10 cellular contexts compared by ENCODE assay signal in the genomic region with DNA sequence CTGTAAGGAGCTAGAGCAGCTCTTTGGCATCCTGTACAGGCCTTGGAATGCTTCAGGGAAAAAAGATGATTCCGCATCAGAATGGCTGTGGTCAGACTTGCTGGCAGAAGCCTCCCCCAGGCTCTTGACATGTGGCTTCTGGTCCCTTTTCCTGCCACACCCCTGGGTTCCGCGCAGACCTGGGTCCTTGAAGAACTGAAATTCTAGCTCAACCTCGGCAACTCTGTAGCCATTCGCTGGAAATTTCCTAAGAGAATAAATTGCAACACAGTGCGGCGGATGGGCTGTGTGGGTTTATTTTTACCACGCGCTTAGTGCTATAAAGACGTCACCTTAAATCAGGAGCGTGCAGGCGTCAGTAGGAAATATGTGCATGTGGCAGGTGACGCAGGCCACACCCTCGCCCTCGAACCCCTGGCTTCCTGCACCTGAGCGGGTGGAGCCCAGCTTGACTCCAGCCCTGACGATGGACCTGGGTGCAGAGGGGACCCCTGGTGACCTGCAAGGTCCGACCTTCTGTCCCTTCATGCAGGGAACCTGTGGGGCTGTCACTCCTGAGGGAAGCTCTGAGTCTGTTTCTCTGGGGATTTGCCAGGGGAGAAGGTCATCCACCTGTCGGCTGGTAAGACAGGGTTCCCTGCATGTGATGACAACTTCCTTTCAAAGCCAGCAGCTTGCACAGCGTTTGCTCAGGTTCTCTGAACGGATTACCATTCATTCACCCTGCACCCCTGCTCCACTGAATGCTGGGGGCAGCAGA. TPM values are rescaled to one million over a fixed set of nuclear protein-coding genes. Genes with fewer than 3 reads are reported as not detected.
DNase-seq lines count a peak whose midpoint lies in the region; TF ChIP-seq lines count a peak whose summit lies in the region.
"Had no signal": no experiment of that assay in that cellular context is flagged by ENCODE, and none has a peak within 500 bp of the region (broad histone marks: within the 10 kb centered on the region; RNA-seq: fewer than 3 reads in every experiment).

No MANE protein-coding gene starts in this region.

- H3K27ac ChIP-seq in A673 (ENCODE audit: low read depth, low read length, poor library complexity, severe bottlenecking) = no peak overlapping the region
- H3K27ac ChIP-seq: SJSA1 had no signal

- peak; percentile 13 for DNase-seq in stimulated activated CD4-positive, alpha-beta T cell treated with anti-CD3 and anti-CD28 coated beads, Interleukin-1b, Interleukin-23, amount 100 ng/mL, for 48 hours
- no peak for DNase-seq in stimulated activated CD4-positive, alpha-beta T cell treated with anti-CD3 and anti-CD28 coated beads, Interleukin-2, amount 100 ng/mL, for 24 hours
- DNase-seq in UCSD-AML1 (lab: John Stamatoyannopoulos, UW; ENCODE audit: unreplicated experiment) (peak; percentile 64), lower leg skin (ENCODE audit: low spot score in 2 of 2) (peak; percentile 82 to 95), DMS 273 treated with DMSO at 0.1 percent for 48 hours (lab: John Stamatoyannopoulos, UW) (no peak), Calu3 (no peak), globus pallidus (ENCODE audit: low spot score) (no peak), A673 (ENCODE audit: low spot score) (no peak)

- peaks cover 73% of the 10 kb centered on the region for H3K27me3 Mint-ChIP-seq in Calu3 (ENCODE audit: unreplicated experiment)

- no peak overlapping the region for H3K27ac Mint-ChIP-seq in Calu3 (ENCODE audit: unreplicated experiment)
- H3K27ac Mint-ChIP-seq: activated naive CD8-positive, alpha-beta T cell had no signal

- peaks cover 38% of the 10 kb centered on the region for H3K27me3 ChIP-seq in A673 (replicated peaks; ENCODE audit: insufficient read depth, low read depth, low read length, poor library complexity)

- no peak for TF ChIP-seq CTCF in lower leg skin (IDR thresholded peaks at IDR 0.05)
- no peak for TF ChIP-seq CTCF in Calu3 (IDR thresholded peaks at IDR 0.05; ENCODE audit: unreplicated experiment)
- no peak for TF ChIP-seq CTCF in A673 (conservative IDR thresholded peaks at IDR 0.05; ENCODE audit: low read depth, low read length)

- H3K9me3 Mint-ChIP-seq in Calu3 (ENCODE audit: low read depth, unreplicated experiment) = no peaks in the 10 kb centered on the region

- H3K4me1 ChIP-seq in A673 (ENCODE audit: insufficient read depth, low read length, poor library complexity, severe bottlenecking) = no peaks in the 10 kb centered on the region

- no peaks in the 10 kb centered on the region for H3K9me3 ChIP-seq in A673 (ENCODE audit: low read depth, low read length, poor library complexity, severe bottlenecking)
- H3K9me3 ChIP-seq: SJSA1 had no signal

- no peak for TF ChIP-seq POLR2A in lower leg skin (IDR thresholded peaks at IDR 0.05)

- no TSS peak for BruUV-seq in Calu3 (replicated peaks; lab: Mats Ljungman, UMichigan)
- BruUV-seq in A673 (replicated peaks; lab: Mats Ljungman, UMichigan) = no TSS peak

- H3K4me1 Mint-ChIP-seq in Calu3 (ENCODE audit: low read depth, unreplicated experiment) = peaks cover 17% of the 10 kb centered on the region

- intact Hi-C loops in lower leg skin (cut with DNase I; ENCODE audit: low total_unique reads) (no loop called here), Calu3 (cut with micrococcal nuclease; ENCODE audit: unreplicated experiment) (no loop called here), A673 (cut with micrococcal nuclease; ENCODE audit: unreplicated experiment) (no loop called here)

- POLR2A ChIA-PET in A673 (lab: Charles Lee; ENCODE audit: low non-redundant PET) = no interaction called here

- no peak overlapping the region for H3K4me3 Mint-ChIP-seq in Calu3 (ENCODE audit: low read depth, unreplicated experiment)
- H3K4me3 Mint-ChIP-seq: activated naive CD8-positive, alpha-beta T cell had no signal

- 35 to 40% methylated on average over 21 of the region's 21 CpGs for WGBS in lower leg skin, 2 donors

- H3K4me3 ChIP-seq in lower leg skin (ENCODE audit: low read depth, poor library complexity, severe bottlenecking) (no peak overlapping the region), A673 (ENCODE audit: low read depth, low read length, poor library complexity, severe bottlenecking) (no peak overlapping the region)
- H3K4me3 ChIP-seq: SJSA1 had no signal

- CTCF ChIA-PET in Calu3 (lab: Charles Lee) (interaction anchor here (1.1 kb wide), 1 partner anchor 29 kb away, joined by 3 read pairs; no protein-coding TSS in a partner anchor), A673 (lab: Charles Lee) (interaction anchor here (0.5 kb wide), 1 partner anchor 68 kb away, joined by 3 read pairs; no protein-coding TSS in a partner anchor)

- H3K36me3 ChIP-seq in A673 (ENCODE audit: insufficient read depth, low read length, poor library complexity, severe bottlenecking) = no peaks in the 10 kb centered on the region
- H3K36me3 ChIP-seq: SJSA1 had no signal

- H3K36me3 Mint-ChIP-seq in Calu3 (ENCODE audit: insufficient read depth, unreplicated experiment) = no peaks in the 10 kb centered on the region
- H3K36me3 Mint-ChIP-seq: activated naive CD8-positive, alpha-beta T cell had no signal

RNA-seq across cellular contexts. Expression of gene METRNL, which starts 46.3 kb away (rescaled TPM):
- 100 to 1,000 TPM; 208 to 343 (median 296) TPM for total RNA-seq in lower leg skin
- total RNA-seq in Calu3 (2022) = 29.0 and 40.9 TPM in 2 replicates
- 16.5 and 18.1 TPM in 2 replicates for total RNA-seq in A673 (2021)

Comparison
In these comparisons a context has a peak if more than half of its experiments do, and no peak if none do; other contexts are left out.
1. DNase-seq: peak in stimulated activated CD4-positive, alpha-beta T cell treated with anti-CD3 and anti-CD28 coated beads, Interleukin-1b, Interleukin-23, amount 100 ng/mL, for 48 hours (single experiment), UCSD-AML1 (single experiment) and lower leg skin (2 of 2); none in stimulated activated CD4-positive, alpha-beta T cell treated with anti-CD3 and anti-CD28 coated beads, Interleukin-2, amount 100 ng/mL, for 24 hours (0 of 2), DMS 273 treated with DMSO at 0.1 percent for 48 hours (single experiment), Calu3 (single experiment), globus pallidus (single experiment) and A673 (single experiment).